ENCODE assay signal across 26 cellular contexts in genomic region chr5:68582284-68582683, GRCh38.
"Had no signal": no experiment of that assay in that cellular context is flagged by ENCODE, and none has a peak within 500 bp of the region (broad histone marks: within the 10 kb centered on the region; RNA-seq: fewer than 3 reads in every experiment).

No MANE protein-coding gene starts in this region.

- H3K4me1 ChIP-seq: stomach, suprapubic skin, testis, thyroid gland, tibial artery, tibial nerve, transverse colon, upper lobe of left lung, upper lobe of right lung, uterus, vagina had no signal

- H3K27me3 ChIP-seq: stomach, suprapubic skin, testis, thyroid gland, tibial artery, tibial nerve, transverse colon, upper lobe of left lung, upper lobe of right lung, uterus, vagina had no signal

- ATAC-seq: stimulated activated effector memory CD8-positive, alpha-beta T cell treated with anti-CD3 and anti-CD28 coated beads, Interleukin-12 subunit alpha, Interleukin-12 subunit beta, amount 100 ng/mL, for 72 hours; stimulated activated memory B cell treated with anti-CD40 and anti-IgM and Interleukin-4, amounts not matched to agents 10 μg/mL and 1 μg/mL and 100 μg/mL, for 72 hours; stimulated activated naive B cell treated with anti-CD40 and anti-IgM and Interleukin-4, amounts not matched to agents 10 μg/mL and 1 μg/mL and 100 μg/mL, for 72 hours; stimulated activated naive CD8-positive, alpha-beta T cell treated with anti-CD3 and anti-CD28 coated beads, Interleukin-15, amount 100 ng/mL, for 72 hours; stimulated activated naive CD8-positive, alpha-beta T cell treated with anti-CD3 and anti-CD28 coated beads, Interleukin-15, Interleukin-2, amounts not matched to agents 100 U/mL and 50 U/mL, for 24 hours; upper lobe of right lung had no signal

- H3K4me3 ChIP-seq: stomach, suprapubic skin, testis, thoracic aorta, thyroid gland, tibial artery, tibial nerve, transverse colon, upper lobe of left lung, upper lobe of right lung, uterus, vagina had no signal

- H3K27ac ChIP-seq: stomach, suprapubic skin, testis, thoracic aorta, thyroid gland, tibial artery, tibial nerve, transverse colon, upper lobe of left lung, upper lobe of right lung, uterus, vagina had no signal

- FAIRE-seq: urothelium cell line had no signal

- H3K9me3 ChIP-seq: suprapubic skin, testis, thoracic aorta, thyroid gland, uterus, vagina had no signal

- DNase-seq: stimulated activated CD4-positive, alpha-beta T cell treated with anti-CD3 and anti-CD28 coated beads, Interleukin-2, amount 100 ng/mL, for 48 hours; stimulated activated CD4-positive, alpha-beta T cell treated with anti-CD3 and anti-CD28 coated beads, Interleukin-4, amount 100 ng/mL, for 1 hour; stimulated activated CD4-positive, alpha-beta T cell treated with anti-CD3 and anti-CD28 coated beads, Interleukin-4, amount 100 ng/mL, for 24 hours; stimulated activated CD4-positive, alpha-beta T cell treated with anti-CD3 and anti-CD28 coated beads, Interleukin-4, amount 100 ng/mL, for 4 hours; stimulated activated CD8-positive, alpha-beta memory T cell treated with anti-CD3 and anti-CD28 coated beads, Interleukin-4, amount 100 ng/mL, for 48 hours; stimulated activated naive B cell treated with anti-CD40 and anti-IgM and Interleukin-4, amounts not matched to agents 10 μg/mL and 1 μg/mL and 100 μg/mL, for 72 hours; stimulated activated naive CD4-positive, alpha-beta T cell treated with Interleukin-2 at 50 U/mL for 16 hours; stimulated activated naive CD8-positive, alpha-beta T cell treated with anti-CD3 and anti-CD28 coated beads, Interleukin-15, amount 100 ng/mL, for 72 hours; stimulated activated naive CD8-positive, alpha-beta T cell treated with anti-CD3 and anti-CD28 coated beads, Interleukin-15, Interleukin-2, amounts not matched to agents 100 U/mL and 50 U/mL, for 24 hours; stomach; substantia nigra; testis; thyroid gland; tibial artery; transverse colon; trophoblast cell; upper lobe of left lung; upper lobe of right lung; uterus had no signal

- H3K36me3 ChIP-seq: stomach, suprapubic skin, thoracic aorta, thyroid gland, tibial artery, tibial nerve, transverse colon, upper lobe of left lung, upper lobe of right lung, uterus, vagina had no signal
